Comparison of ENCODE assay signal across 6 cellular contexts in the genomic region with DNA sequence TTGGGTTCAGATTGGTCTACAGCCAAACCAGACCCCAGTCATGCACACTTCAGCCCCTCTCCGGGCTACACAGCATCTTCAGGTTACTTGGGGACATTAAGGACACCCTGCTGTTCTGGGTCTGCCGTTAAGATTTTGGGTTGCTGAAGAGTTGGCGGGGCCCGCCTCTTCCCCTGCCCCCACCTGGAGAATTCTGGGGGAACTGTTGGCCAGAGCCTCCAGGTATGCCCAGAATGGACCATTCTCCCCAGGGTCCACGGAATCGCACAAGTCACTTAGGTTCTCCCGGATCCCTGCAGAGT. TPM values are rescaled to one million over a fixed set of nuclear protein-coding genes. Genes with fewer than 3 reads are reported as not detected.
DNase-seq lines count a peak whose midpoint lies in the region; ATAC-seq and TF ChIP-seq lines count a peak whose summit lies in the region.

No MANE protein-coding gene starts in this region.

- H3K27me3 Mint-ChIP-seq in activated T-helper 17 cell treated with anti-CD3 and anti-CD28 coated beads, Interleukin-2, amount 50 U/mL, for 72 hours, result peaks cover 18% of the 10 kb centered on the region
- no peaks in the 10 kb centered on the region for H3K27me3 Mint-ChIP-seq in nephron (ENCODE audit: low read depth)

- no peak overlapping the region for H3K4me3 Mint-ChIP-seq in activated T-helper 17 cell treated with anti-CD3 and anti-CD28 coated beads, Interleukin-2, amount 50 U/mL, for 72 hours
- H3K4me3 Mint-ChIP-seq in nephron, result peak overlapping the region; percentile 82 to 90 (median 89)

- in situ Hi-C loops in GM13977 (cut with MboI; ENCODE audit: low pct_unique_long_range_greater_than_20kb, low sequenced_read_pairs, unreplicated experiment) (no loop called here), GM13976 (cut with MboI; ENCODE audit: low sequenced_read_pairs, unreplicated experiment) (no loop called here)

- peak; percentile 12 for ATAC-seq in activated T-helper 17 cell treated with anti-CD3 and anti-CD28 coated beads, Interleukin-2, amount 50 U/mL, for 72 hours (replicated peaks)

- peak overlapping the region; percentile 45 for H3K4me3 ChIP-seq in GM06990 (replicated peaks; ENCODE audit: low read depth, low read length)

- H3K27me3 ChIP-seq in GM06990 (replicated peaks; ENCODE audit: control insufficient read depth, insufficient read depth, low read length), result no peaks in the 10 kb centered on the region

- H3K36me3 ChIP-seq in GM06990 (ENCODE audit: control insufficient read depth, insufficient read depth, low read length), result no peaks in the 10 kb centered on the region; the same call in none of the 2 replicates

- peaks cover 40% of the 10 kb centered on the region for H3K36me3 Mint-ChIP-seq in activated T-helper 17 cell treated with anti-CD3 and anti-CD28 coated beads, Interleukin-2, amount 50 U/mL, for 72 hours (ENCODE audit: low read depth)
- peaks cover 27% of the 10 kb centered on the region for H3K36me3 Mint-ChIP-seq in nephron (ENCODE audit: low read depth)

- TF ChIP-seq CTCF in GM06990 (IDR thresholded peaks at IDR 0.05; ENCODE audit: insufficient read depth, low read length, poor library complexity, severe bottlenecking) (no peak), nephron (IDR thresholded peaks at IDR 0.05; ENCODE audit: unreplicated experiment in 3 of 3) (no peak), GM13977 (IDR thresholded peaks at IDR 0.05; ENCODE audit: extremely low read depth, insufficient read depth, missing control alignments) (no peak), GM13976 (IDR thresholded peaks at IDR 0.05; ENCODE audit: borderline replicate concordance, control extremely low read depth, extremely low read depth, insufficient read depth, missing control alignments) (no peak)

- H3K9me3 Mint-ChIP-seq in activated T-helper 17 cell treated with anti-CD3 and anti-CD28 coated beads, Interleukin-2, amount 50 U/mL, for 72 hours, result no peaks in the 10 kb centered on the region
- H3K9me3 Mint-ChIP-seq in nephron, result no peaks in the 10 kb centered on the region

- H3K4me1 Mint-ChIP-seq in activated T-helper 17 cell treated with anti-CD3 and anti-CD28 coated beads, Interleukin-2, amount 50 U/mL, for 72 hours, result no peaks in the 10 kb centered on the region
- peaks cover 70% of the 10 kb centered on the region for H3K4me1 Mint-ChIP-seq in nephron

- no peak overlapping the region for H3K27ac Mint-ChIP-seq in activated T-helper 17 cell treated with anti-CD3 and anti-CD28 coated beads, Interleukin-2, amount 50 U/mL, for 72 hours
- peak overlapping the region; percentile 95 to 99 (median 97) for H3K27ac Mint-ChIP-seq in nephron

- DNase-seq in GM06990 (ENCODE audit: extremely low read depth, insufficient read length) (no peak), GM13977 (ENCODE audit: low spot score) (no peak), dedifferentiated amniotic fluid mesenchymal stem cell (ENCODE audit: extremely low spot score) (no peak), GM13976 (ENCODE audit: low spot score) (no peak)

RNA-seq across cellular contexts. Expression of a gene that starts 0.4 kb away (rescaled TPM):
- 1 to 10 TPM in 1 of 2 donors, under 1 TPM in 1; 0.56 to 1.0 TPM for total RNA-seq in activated T-helper 17 cell treated with anti-CD3 and anti-CD28 coated beads, Interleukin-2, amount 50 U/mL, for 72 hours

RNA-seq across cellular contexts. Expression of a gene that starts 16.3 kb away (rescaled TPM):
- 10 to 100 TPM; 19.7 to 31.4 TPM for total RNA-seq in activated T-helper 17 cell treated with anti-CD3 and anti-CD28 coated beads, Interleukin-2, amount 50 U/mL, for 72 hours

RNA-seq across cellular contexts. Expression of a gene that starts 16.5 kb away (rescaled TPM):
- 10 to 100 TPM; 65.2 to 67.3 TPM for total RNA-seq in activated T-helper 17 cell treated with anti-CD3 and anti-CD28 coated beads, Interleukin-2, amount 50 U/mL, for 72 hours

RNA-seq across cellular contexts. Expression of a gene that starts 22.1 kb away (rescaled TPM):
- total RNA-seq in activated T-helper 17 cell treated with anti-CD3 and anti-CD28 coated beads, Interleukin-2, amount 50 U/mL, for 72 hours, result 10 to 100 TPM; 11.4 to 22.3 TPM

RNA-seq across cellular contexts. Expression of a gene that starts 54.3 kb away (rescaled TPM):
- 10 to 100 TPM; 31.4 to 78.1 TPM for total RNA-seq in activated T-helper 17 cell treated with anti-CD3 and anti-CD28 coated beads, Interleukin-2, amount 50 U/mL, for 72 hours
